11 cellular contexts compared by ENCODE assay signal in the genomic region with DNA sequence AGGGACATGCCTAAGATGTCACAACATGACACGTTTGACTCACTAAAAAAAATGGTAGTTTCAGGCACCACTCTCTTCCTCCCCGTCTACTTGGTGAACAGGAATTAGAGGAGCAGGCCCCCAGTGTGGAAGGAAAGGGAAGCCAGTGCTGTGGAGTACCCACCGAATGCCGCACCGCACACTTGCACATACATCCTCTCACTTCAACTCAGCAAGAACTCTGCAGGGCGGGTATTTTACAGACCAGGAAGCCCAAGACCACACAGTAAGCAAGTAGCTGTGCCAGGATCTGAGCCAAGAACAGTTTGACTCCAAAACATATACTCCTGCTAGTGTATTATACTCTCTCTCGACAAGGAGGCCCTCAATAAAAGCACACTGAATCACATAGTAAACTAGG.
A peak's percentile ranks its signal among the peaks of the same experiment; 100 is the strongest.
DNase-seq lines count a peak whose midpoint lies in the region; ATAC-seq and TF ChIP-seq lines count a peak whose summit lies in the region.
"Had no signal": no experiment of that assay in that cellular context is flagged by ENCODE, and none has a peak within 500 bp of the region (broad histone marks: within the 10 kb centered on the region; RNA-seq: fewer than 3 reads in every experiment).

No MANE protein-coding gene starts in this region.

- TF ChIP-seq POLR2A in transverse colon (IDR thresholded peaks at IDR 0.05) = no peak
- no peak for TF ChIP-seq POLR2A in esophagus squamous epithelium (IDR thresholded peaks at IDR 0.05)

- H3K4me1 ChIP-seq in left lung = peaks cover 0 to 58% of the 10 kb centered on the region in 2 donors
- H3K4me1 ChIP-seq in transverse colon = peaks cover 5 to 36% (median 24%) of the 10 kb centered on the region in 4 donors
- peaks cover 0 to 26% (median 4%) of the 10 kb centered on the region in 3 donors for H3K4me1 ChIP-seq in esophagus squamous epithelium
- H3K4me1 ChIP-seq: foreskin keratinocyte had no signal

- peak overlapping the region in 1 of 2 donors; percentile 85 for H3K27ac ChIP-seq in left lung
- peak overlapping the region in 3 of 4 donors; percentile 9 to 59 (median 39) for H3K27ac ChIP-seq in transverse colon
- H3K27ac ChIP-seq in esophagus squamous epithelium = peak overlapping the region in 1 of 4 donors; percentile 12
- H3K27ac ChIP-seq: foreskin keratinocyte had no signal

- no peaks in the 10 kb centered on the region for H3K9me3 ChIP-seq in left lung
- no peaks in the 10 kb centered on the region for H3K9me3 ChIP-seq in transverse colon
- no peaks in the 10 kb centered on the region for H3K9me3 ChIP-seq in esophagus squamous epithelium

- TF ChIP-seq EP300 in transverse colon (IDR thresholded peaks at IDR 0.05; ENCODE audit: low read depth) = no peak

- H3K4me3 ChIP-seq in left lung (no peak overlapping the region), transverse colon (no peak overlapping the region), esophagus squamous epithelium (no peak overlapping the region)

- H3K36me3 ChIP-seq in left lung (no peaks in the 10 kb centered on the region), transverse colon (no peaks in the 10 kb centered on the region), esophagus squamous epithelium (no peaks in the 10 kb centered on the region)

- H3K9me3 Mint-ChIP-seq in activated naive CD4-positive, alpha-beta T cell treated with anti-CD3 and anti-CD28 coated beads for 36 hours = peaks cover 9% of the 10 kb centered on the region
- peaks cover 3% of the 10 kb centered on the region for H3K9me3 Mint-ChIP-seq in activated CD4-positive, alpha-beta memory T cell treated with anti-CD3 and anti-CD28 coated beads, Interleukin-2, amount 10 ng/mL, durations not matched to agents 7 days and 5 days

- no peaks in the 10 kb centered on the region for H3K27me3 Mint-ChIP-seq in activated naive CD4-positive, alpha-beta T cell treated with anti-CD3 and anti-CD28 coated beads for 36 hours (ENCODE audit: low read depth)
- no peaks in the 10 kb centered on the region for H3K27me3 Mint-ChIP-seq in activated CD4-positive, alpha-beta memory T cell treated with anti-CD3 and anti-CD28 coated beads, Interleukin-2, amount 10 ng/mL, durations not matched to agents 7 days and 5 days

- peak overlapping the region; percentile 22 for H3K4me3 Mint-ChIP-seq in activated naive CD4-positive, alpha-beta T cell treated with anti-CD3 and anti-CD28 coated beads for 36 hours
- H3K4me3 Mint-ChIP-seq in activated CD4-positive, alpha-beta memory T cell treated with anti-CD3 and anti-CD28 coated beads, Interleukin-2, amount 10 ng/mL, durations not matched to agents 7 days and 5 days = no peak overlapping the region

- ATAC-seq in left lung = peak; percentile 63
- no peak for ATAC-seq in esophagus mucosa
- ATAC-seq: foreskin keratinocyte had no signal

- no peak for TF ChIP-seq CTCF in left lung (IDR thresholded peaks at IDR 0.05)
- no peak for TF ChIP-seq CTCF in transverse colon (IDR thresholded peaks at IDR 0.05)
- no peak for TF ChIP-seq CTCF in esophagus squamous epithelium (IDR thresholded peaks at IDR 0.05)

- in situ Hi-C loops in transverse colon (cut with MboI; ENCODE audit: low pct_ligation_motif_present in 1 of 4, low pct_unique_long_range_greater_than_20kb in 1 of 4, low sequenced_read_pairs in 3 of 4) = no loop called here

- POLR2A ChIA-PET in activated CD4-positive, alpha-beta memory T cell treated with anti-CD3 and anti-CD28 coated beads, Interleukin-2, amount 10 ng/mL, durations not matched to agents 7 days and 5 days (lab: Charles Lee) = no interaction called here

- no peaks in the 10 kb centered on the region for H3K27me3 ChIP-seq in left lung
- H3K27me3 ChIP-seq in transverse colon = no peaks in the 10 kb centered on the region
- no peaks in the 10 kb centered on the region for H3K27me3 ChIP-seq in esophagus squamous epithelium

- H3K27ac Mint-ChIP-seq in activated naive CD4-positive, alpha-beta T cell treated with anti-CD3 and anti-CD28 coated beads for 36 hours = peak overlapping the region; percentile 55
- H3K27ac Mint-ChIP-seq in activated CD4-positive, alpha-beta memory T cell treated with anti-CD3 and anti-CD28 coated beads, Interleukin-2, amount 10 ng/mL, durations not matched to agents 7 days and 5 days = peak overlapping the region; percentile 48

- peaks cover 50% of the 10 kb centered on the region for H3K36me3 Mint-ChIP-seq in activated naive CD4-positive, alpha-beta T cell treated with anti-CD3 and anti-CD28 coated beads for 36 hours (ENCODE audit: low read depth)
- H3K36me3 Mint-ChIP-seq in activated CD4-positive, alpha-beta memory T cell treated with anti-CD3 and anti-CD28 coated beads, Interleukin-2, amount 10 ng/mL, durations not matched to agents 7 days and 5 days (ENCODE audit: low read depth) = peaks cover 83% of the 10 kb centered on the region

- peaks cover 63% of the 10 kb centered on the region for H3K4me1 Mint-ChIP-seq in activated naive CD4-positive, alpha-beta T cell treated with anti-CD3 and anti-CD28 coated beads for 36 hours (ENCODE audit: low read depth)
- H3K4me1 Mint-ChIP-seq in activated CD4-positive, alpha-beta memory T cell treated with anti-CD3 and anti-CD28 coated beads, Interleukin-2, amount 10 ng/mL, durations not matched to agents 7 days and 5 days = peaks cover 51% of the 10 kb centered on the region

- DNase-seq in activated naive CD4-positive, alpha-beta T cell treated with anti-CD3 and anti-CD28 coated beads for 36 hours = peak; percentile 45
- DNase-seq in activated naive CD4-positive, alpha-beta T cell treated with anti-CD3 and anti-CD28 coated beads, Interleukin-2, amount 50 U/mL, for 16 hours = no peak
- no peak for DNase-seq in activated CD4-positive, alpha-beta memory T cell treated with anti-CD3 and anti-CD28 coated beads, Interleukin-2, amount 10 ng/mL, durations not matched to agents 7 days and 5 days
- DNase-seq in left lung (no peak), transverse colon (peak; percentile 42), esophagus squamous epithelium (lab: John Stamatoyannopoulos, UW) (no peak), HUDEP-2 (lab: John Stamatoyannopoulos, UW; ENCODE audit: unreplicated experiment in 76 of 76) (no peak)
- DNase-seq: foreskin keratinocyte, NCI-H1105 treated with DMSO at 0.1 percent for 48 hours, T1000 had no signal

- intact Hi-C loops in activated naive CD4-positive, alpha-beta T cell treated with anti-CD3 and anti-CD28 coated beads for 36 hours (cut with micrococcal nuclease) = no loop called here
- intact Hi-C loops in left lung (cut with DNase I) = no loop called here
- intact Hi-C loops in transverse colon (cut with DNase I; ENCODE audit: low total_unique reads) = no loop called here
- intact Hi-C loops in esophagus squamous epithelium (cut with DNase I) = no loop called here

- 55 to 63% methylated on average over 2 to 7 of the region's 7 CpGs for WGBS in transverse colon (ENCODE audit: low coverage in 1 of 2), 2 donors
- 48 to 71% methylated on average over 7 of the region's 7 CpGs for WGBS in esophagus squamous epithelium, 2 donors

- CTCF ChIA-PET in activated naive CD4-positive, alpha-beta T cell treated with anti-CD3 and anti-CD28 coated beads for 36 hours (lab: Charles Lee) = no interaction called here
- CTCF ChIA-PET in activated CD4-positive, alpha-beta memory T cell treated with anti-CD3 and anti-CD28 coated beads, Interleukin-2, amount 10 ng/mL, durations not matched to agents 7 days and 5 days (lab: Charles Lee) = interaction anchor here (1.4 kb wide), 1 partner anchor 68 kb away, joined by 7 read pairs; no protein-coding TSS in a partner anchor

Comparison
In these comparisons a context has a peak if more than half of its experiments do, and no peak if none do; other contexts are left out.
1. DNase-seq: peak in activated naive CD4-positive, alpha-beta T cell treated with anti-CD3 and anti-CD28 coated beads for 36 hours (single experiment) and transverse colon (single experiment); none in activated naive CD4-positive, alpha-beta T cell treated with anti-CD3 and anti-CD28 coated beads, Interleukin-2, amount 50 U/mL, for 16 hours (single experiment), activated CD4-positive, alpha-beta memory T cell treated with anti-CD3 and anti-CD28 coated beads, Interleukin-2, amount 10 ng/mL, durations not matched to agents 7 days and 5 days (single experiment), left lung (0 of 2), esophagus squamous epithelium (single experiment) and HUDEP-2 (0 of 76).